13 cellular contexts compared by ENCODE assay signal in genomic region chr3:152445227-152445626, GRCh38.
DNase-seq lines count a peak whose midpoint lies in the region; ATAC-seq, FAIRE-seq and TF ChIP-seq lines count a peak whose summit lies in the region.
"Had no signal": no experiment of that assay in that cellular context is flagged by ENCODE, and none has a peak within 500 bp of the region (broad histone marks: within the 10 kb centered on the region; RNA-seq: fewer than 3 reads in every experiment).

No MANE protein-coding gene starts in this region.

- H3K9me3 Mint-ChIP-seq in CD8-positive, alpha-beta memory T cell, result no peaks in the 10 kb centered on the region
- no peaks in the 10 kb centered on the region for H3K9me3 Mint-ChIP-seq in HFFc6
- H3K9me3 Mint-ChIP-seq: H9 had no signal

- H3K79me2 ChIP-seq in neural cell (replicated peaks; ENCODE audit: insufficient read depth, low read length), result peaks cover 5% of the 10 kb centered on the region

- 45% methylated on average over 6 of the region's 6 CpGs for WGBS in A549 (ENCODE audit: missing lambda C conversion rate)

- H3K4me1 ChIP-seq in A549, result peaks cover 31% of the 10 kb centered on the region
- peaks cover 66% of the 10 kb centered on the region for H3K4me1 ChIP-seq in CD8-positive, alpha-beta memory T cell (ENCODE audit: insufficient read depth, low read length)

- no peak for TF ChIP-seq EP300 in A549 (IDR thresholded peaks at IDR 0.05)
- TF ChIP-seq EP300 in neural cell (conservative IDR thresholded peaks at IDR 0.05; ENCODE audit: poor library complexity, severe bottlenecking), result peak; percentile 95

- no peaks in the 10 kb centered on the region for H3K27me3 ChIP-seq in CD8-positive, alpha-beta memory T cell (ENCODE audit: insufficient read depth, low read length, poor library complexity, severe bottlenecking)
- no peaks in the 10 kb centered on the region for H3K27me3 ChIP-seq in neural cell (ENCODE audit: insufficient read depth, low read depth, low read length)
- H3K27me3 ChIP-seq: ascending aorta had no signal

- H3K36me3 ChIP-seq in CD8-positive, alpha-beta memory T cell (ENCODE audit: insufficient read depth, low read length), result peaks cover 28% of the 10 kb centered on the region
- H3K36me3 ChIP-seq in neural cell (ENCODE audit: insufficient read depth, low read length), result no peaks in the 10 kb centered on the region

- DNase-seq in A549 (ENCODE audit: low read depth in 1 of 2, low spot score in 1 of 2), result peak in 1 of 2 experiments; percentile 12
- DNase-seq in CD8-positive, alpha-beta memory T cell, result no peak
- no peak for DNase-seq in coronary artery (ENCODE audit: low spot score)
- no peak for DNase-seq in SHP77 treated with DMSO at 0.1 percent for 48 hours (lab: John Stamatoyannopoulos, UW)
- DNase-seq in HFFc6, result no peak
- DNase-seq: H9, Karpas-422, lower lobe of right lung, NCI-H1436 had no signal

- no peak overlapping the region for H3K4me3 ChIP-seq in A549
- H3K4me3 ChIP-seq in CD8-positive, alpha-beta memory T cell (ENCODE audit: low read length), result no peak overlapping the region
- peak overlapping the region; percentile 11 for H3K4me3 ChIP-seq in coronary artery
- H3K4me3 ChIP-seq in neural cell (ENCODE audit: low read length), result no peak overlapping the region
- H3K4me3 ChIP-seq: lower lobe of right lung had no signal

- H4K20me1 ChIP-seq in neural cell (ENCODE audit: insufficient read depth), result no peaks in the 10 kb centered on the region

- H3K9me3 ChIP-seq in A549, result no peaks in the 10 kb centered on the region
- no peaks in the 10 kb centered on the region for H3K9me3 ChIP-seq in CD8-positive, alpha-beta memory T cell (ENCODE audit: low read length)
- no peaks in the 10 kb centered on the region for H3K9me3 ChIP-seq in neural cell (ENCODE audit: low read length)
- H3K9me3 ChIP-seq: ascending aorta, lower lobe of right lung had no signal

- no peaks in the 10 kb centered on the region for H3F3A ChIP-seq in neural cell (ENCODE audit: insufficient read depth, low read length, poor library complexity, severe bottlenecking)

- no peaks in the 10 kb centered on the region for H3K9me2 ChIP-seq in neural cell (ENCODE audit: insufficient read depth, low read length)

- H3K4me2 ChIP-seq in A549 (0 out of 3 replicates have a peak overlapping the region, but pooled peaks have one; percentile 19), neural cell (ENCODE audit: low read length) (no peak overlapping the region)

- POLR2A ChIA-PET in A549 (lab: Yijun Ruan, JAX), result no interaction called here
- POLR2A ChIA-PET in CD8-positive, alpha-beta memory T cell (lab: Charles Lee), result no interaction called here

- no peak for TF ChIP-seq RAD21 in A549 (conservative IDR thresholded peaks at IDR 0.05 in 1 of 2, IDR thresholded peaks at IDR 0.05 in 1 of 2)
- TF ChIP-seq RAD21 in neural cell (conservative IDR thresholded peaks at IDR 0.05), result no peak

- peaks cover 63 to 89% (median 86%) of the 10 kb centered on the region in 3 donors for H3K4me1 Mint-ChIP-seq in CD8-positive, alpha-beta memory T cell
- peaks cover 57% of the 10 kb centered on the region for H3K4me1 Mint-ChIP-seq in HFFc6 (ENCODE audit: low read depth)

- H3K27ac ChIP-seq in A549, result no peak overlapping the region
- H3K27ac ChIP-seq in CD8-positive, alpha-beta memory T cell (ENCODE audit: low read depth, low read length), result no peak overlapping the region
- peak overlapping the region in 1 of 2 donors; percentile 15 for H3K27ac ChIP-seq in coronary artery
- no peak overlapping the region for H3K27ac ChIP-seq in neural cell (ENCODE audit: low read length)
- H3K27ac ChIP-seq: VCaP had no signal

- TF ChIP-seq CTCF in A549 (IDR thresholded peaks at IDR 0.05), result no peak
- TF ChIP-seq CTCF in coronary artery (IDR thresholded peaks at IDR 0.05), result no peak
- no peak for TF ChIP-seq CTCF in neural cell (IDR thresholded peaks at IDR 0.05; ENCODE audit: poor library complexity, severe bottlenecking)
- no peak for TF ChIP-seq CTCF in HFFc6 (IDR thresholded peaks at IDR 0.05)

- H3K27me3 Mint-ChIP-seq in CD8-positive, alpha-beta memory T cell, result peaks cover 0 to 1% of the 10 kb centered on the region in 2 donors
- no peaks in the 10 kb centered on the region for H3K27me3 Mint-ChIP-seq in HFFc6 (ENCODE audit: insufficient read depth)

- H3K9ac ChIP-seq in neural cell (ENCODE audit: low read length), result no peak overlapping the region

- H3K36me3 Mint-ChIP-seq in CD8-positive, alpha-beta memory T cell, result peaks cover 0 to 64% (median 11%) of the 10 kb centered on the region in 3 donors
- H3K36me3 Mint-ChIP-seq in HFFc6 (ENCODE audit: low read depth), result peaks cover 20% of the 10 kb centered on the region

- H3K27ac Mint-ChIP-seq in CD8-positive, alpha-beta memory T cell, result peak overlapping the region in 5 of 8 donors; percentile 17 to 71 (median 66)
- no peak overlapping the region for H3K27ac Mint-ChIP-seq in HFFc6
- H3K27ac Mint-ChIP-seq: H9 had no signal

- no peak overlapping the region for H2AFZ ChIP-seq in neural cell (ENCODE audit: low read depth, low read length)

- no peak for FAIRE-seq in A549 (lab: Jason Lieb, UNC)

- CTCF ChIA-PET in A549 (lab: Yijun Ruan, JAX), result interaction anchor here (0.6 to 2.3 kb wide), 8 partner anchors 9 to 1007 kb away, joined by 3 to 9 read pairs (median 4); no protein-coding TSS in a partner anchor
- CTCF ChIA-PET in CD8-positive, alpha-beta memory T cell (lab: Charles Lee), result interaction anchor here (0.7 to 1.4 kb wide), 5 partner anchors 27 to 373 kb away, joined by 3 to 6 read pairs (median 4); no protein-coding TSS in a partner anchor

- no peak for TF ChIP-seq POLR2A in A549 (IDR thresholded peaks at IDR 0.05; ENCODE audit: low read length)

- H3K4me3 Mint-ChIP-seq in CD8-positive, alpha-beta memory T cell, result peak overlapping the region in 3 of 7 donors; percentile 2 to 30 (median 16)
- H3K4me3 Mint-ChIP-seq in HFFc6, result no peak overlapping the region
- H3K4me3 Mint-ChIP-seq: H9 had no signal

- ATAC-seq in A549 (peak in 1 of 2 experiments; percentile 35; a peak in 3 of 6 replicates), GM18870 (IDR thresholded peaks at IDR 0.05; ENCODE audit: unreplicated experiment) (no peak)

TF ChIP-seq in A549, 52 proteins besides CTCF, POLR2A, EP300 and RAD21:
- TF ChIP-seq FOXS1 (CRISPR knock-in tag; IDR thresholded peaks at IDR 0.05) (no peak), PHF8 (IDR thresholded peaks at IDR 0.05; ENCODE audit: borderline replicate concordance, low read depth) (no peak), ATOH8 (CRISPR knock-in tag; IDR thresholded peaks at IDR 0.05; ENCODE audit: low read depth) (no peak), HOXA7 (CRISPR knock-in tag; IDR thresholded peaks at IDR 0.05) (no peak), MAFK (IDR thresholded peaks at IDR 0.05; ENCODE audit: partially characterized antibody) (no peak), RARB (CRISPR knock-in tag; IDR thresholded peaks at IDR 0.05) (no peak)

TF ChIP-seq in neural cell, 6 proteins besides CTCF, POLR2A, EP300 and RAD21:
- TF ChIP-seq SMC3 (conservative IDR thresholded peaks at IDR 0.05; ENCODE audit: poor library complexity), result no peak
- TF ChIP-seq MXI1 (conservative IDR thresholded peaks at IDR 0.05; ENCODE audit: poor library complexity, severe bottlenecking), result no peak
- TF ChIP-seq REST (IDR thresholded peaks at IDR 0.05; ENCODE audit: borderline replicate concordance), result no peak
- TF ChIP-seq EZH2 (IDR thresholded peaks at IDR 0.05; ENCODE audit: borderline replicate concordance, insufficient read depth, low read length, poor library complexity, severe bottlenecking), result no peak
- TF ChIP-seq POLR2AphosphoS5 (IDR thresholded peaks at IDR 0.05), result peak; percentile 93
TF ChIP-seq in neural cell: peak in this region for 1.
